Comparison of ENCODE assay signal across 16 cellular contexts in the genomic region with DNA sequence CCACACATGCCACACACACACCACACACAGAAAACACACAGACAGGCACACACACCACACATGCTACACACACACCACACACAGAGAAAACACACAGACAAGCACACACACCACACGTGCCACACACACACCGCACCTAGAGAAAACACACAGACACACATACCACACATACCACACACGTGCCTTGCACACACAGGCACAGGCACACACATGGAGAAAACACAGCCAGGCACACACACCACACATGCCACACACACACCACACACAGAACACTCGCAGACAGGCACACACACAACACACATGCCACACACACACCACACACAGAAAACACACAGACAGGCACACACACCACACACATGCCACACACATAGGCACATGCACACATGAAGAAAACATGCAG.
A peak's percentile ranks its signal among the peaks of the same experiment; 100 is the strongest.
DNase-seq lines count a peak whose midpoint lies in the region; ATAC-seq, FAIRE-seq and TF ChIP-seq lines count a peak whose summit lies in the region.
"Had no signal": no experiment of that assay in that cellular context is flagged by ENCODE, and none has a peak within 500 bp of the region (broad histone marks: within the 10 kb centered on the region; RNA-seq: fewer than 3 reads in every experiment).

No MANE protein-coding gene starts in this region.

- H3K36me3 ChIP-seq in IMR-90 (ENCODE audit: control insufficient read depth, insufficient read depth, low read length): no peaks in the 10 kb centered on the region
- peaks cover 0 to 4% of the 10 kb centered on the region in 2 donors for H3K36me3 ChIP-seq in neuronal stem cell (replicated peaks in 1 of 2; ENCODE audit: control insufficient read depth in 2 of 2, insufficient read depth in 2 of 2, low read length in 2 of 2)
- H3K36me3 ChIP-seq: BLaER1, HAP-1 had no signal

- no peaks in the 10 kb centered on the region for H3K9me1 ChIP-seq in IMR-90 (ENCODE audit: insufficient read depth, low read length)

- H2BK20ac ChIP-seq in IMR-90 (ENCODE audit: low read depth, low read length): no peak overlapping the region

- BruUV-seq in IMR-90 (replicated peaks; lab: Mats Ljungman, UMichigan): no TSS peak

- H3K4ac ChIP-seq in IMR-90 (ENCODE audit: low read depth, low read length): no peak overlapping the region
- no peak overlapping the region for H3K4ac ChIP-seq in neuronal stem cell (ENCODE audit: low read length)

- POLR2A ChIA-PET in IMR-90 (lab: Charles Lee; ENCODE audit: unreplicated experiment): no interaction called here
- POLR2A ChIA-PET in activated CD4-positive, alpha-beta T cell treated with anti-CD3 and anti-CD28 coated beads, Interleukin-2, amount 10 ng/mL, durations not matched to agents 7 days and 5 days (lab: Charles Lee): no interaction called here

- H3K27ac ChIP-seq in IMR-90 (ENCODE audit: insufficient read depth, low read length) (no peak overlapping the region), neuronal stem cell (replicated peaks; ENCODE audit: low read length) (no peak overlapping the region)
- H3K27ac ChIP-seq: BLaER1 had no signal

- no peak overlapping the region for H3K56ac ChIP-seq in IMR-90 (ENCODE audit: extremely low read depth, insufficient read depth, low read length)

- no peak overlapping the region for H2BK15ac ChIP-seq in IMR-90 (ENCODE audit: low read depth, low read length)
- no peak overlapping the region for H2BK15ac ChIP-seq in neuronal stem cell (ENCODE audit: low read length)

- H2BK12ac ChIP-seq in neuronal stem cell (ENCODE audit: low read length): peak overlapping the region; percentile 68

- TF ChIP-seq RAD21 in IMR-90 (IDR thresholded peaks at IDR 0.05; ENCODE audit: low read length): no peak

- CTCF ChIA-PET in IMR-90 (lab: Yijun Ruan, JAX): no interaction called here
- CTCF ChIA-PET in activated CD4-positive, alpha-beta T cell treated with anti-CD3 and anti-CD28 coated beads, Interleukin-2, amount 10 ng/mL, durations not matched to agents 7 days and 5 days (lab: Charles Lee): no interaction called here

- no peaks in the 10 kb centered on the region for H3K9me3 Mint-ChIP-seq in activated CD4-positive, alpha-beta T cell treated with anti-CD3 and anti-CD28 coated beads, Interleukin-2, amount 10 ng/mL, durations not matched to agents 7 days and 5 days
- H3K9me3 Mint-ChIP-seq: CD4-positive, alpha-beta memory T cell had no signal

- H2AK9ac ChIP-seq in IMR-90 (replicated peaks; ENCODE audit: low read depth, low read length, poor library complexity): no peak overlapping the region

- H4K8ac ChIP-seq in IMR-90 (ENCODE audit: low read depth in 2 of 2, low read length in 2 of 2): no peak overlapping the region
- H4K8ac ChIP-seq in neuronal stem cell (ENCODE audit: low read depth, low read length): no peak overlapping the region

- H2BK120ac ChIP-seq in IMR-90 (ENCODE audit: low read depth, low read length): no peak overlapping the region
- no peak overlapping the region for H2BK120ac ChIP-seq in neuronal stem cell (ENCODE audit: low read depth, low read length)

- H3K4me3 Mint-ChIP-seq in activated CD4-positive, alpha-beta T cell treated with anti-CD3 and anti-CD28 coated beads, Interleukin-2, amount 10 ng/mL, durations not matched to agents 7 days and 5 days: no peak overlapping the region
- H3K4me3 Mint-ChIP-seq: CD14-positive monocyte; CD4-positive, alpha-beta memory T cell had no signal

- H3K4me1 ChIP-seq in IMR-90 (ENCODE audit: control insufficient read depth, insufficient read depth, low read length) (no peaks in the 10 kb centered on the region), neuronal stem cell (ENCODE audit: control insufficient read depth in 2 of 2, insufficient read depth in 1 of 2, low read depth in 1 of 2, low read length in 2 of 2) (no peaks in the 10 kb centered on the region)
- H3K4me1 ChIP-seq: BLaER1, HAP-1 had no signal

- no peak for TF ChIP-seq POLR2A in IMR-90 (IDR thresholded peaks at IDR 0.05; ENCODE audit: low read depth, low read length)

- H3K4me3 ChIP-seq in IMR-90 (ENCODE audit: insufficient read depth, low read depth, low read length) (no peak overlapping the region), neuronal stem cell (ENCODE audit: low read length in 2 of 2) (peak overlapping the region in 1 of 2 donors; percentile 74)
- H3K4me3 ChIP-seq: BLaER1, HAP-1 had no signal

- no peaks in the 10 kb centered on the region for H4K20me1 ChIP-seq in IMR-90 (ENCODE audit: insufficient read depth, low read length)
- H4K20me1 ChIP-seq: BLaER1 had no signal

- no peak overlapping the region for H3K23ac ChIP-seq in IMR-90 (ENCODE audit: low read depth, low read length)
- peak overlapping the region; percentile 95 for H3K23ac ChIP-seq in neuronal stem cell (ENCODE audit: low read depth, low read length, poor library complexity)

- peak; percentile 77 for FAIRE-seq in D721Med (lab: Jason Lieb, UNC)
- FAIRE-seq: A204.1 had no signal

- TF ChIP-seq CTCF in D721Med (IDR thresholded peaks at IDR 0.05; ENCODE audit: insufficient read depth, missing control alignments) (no peak), IMR-90 (conservative IDR thresholded peaks at IDR 0.05; ENCODE audit: low read depth, low read length) (no peak)

- WGBS in IMR-90 (ENCODE audit: extremely low coverage in 2 of 2, insufficient read length in 1 of 2), 2 experiments: 57% methylated on average over 1 of the region's 4 CpGs; no CpG with 5 or more reads in 1 of the 2 experiments
- WGBS in neuronal stem cell (ENCODE audit: extremely low coverage in 2 of 2, insufficient read length in 2 of 2, insufficient replicate concordance in 1 of 2), 2 donors: no CpG with 5 or more reads among the region's 4 CpGs

- H3K9me3 ChIP-seq in IMR-90 (ENCODE audit: control insufficient read depth, insufficient read depth, low read length) (peaks cover 55% of the 10 kb centered on the region), neuronal stem cell (replicated peaks in 1 of 2; ENCODE audit: control insufficient read depth in 2 of 2, insufficient read depth in 1 of 2, low read depth in 1 of 2, low read length in 2 of 2) (peaks cover 0 to 14% of the 10 kb centered on the region in 2 donors)
- H3K9me3 ChIP-seq: HAP-1 had no signal

- no peak overlapping the region for H3K4me2 ChIP-seq in IMR-90 (ENCODE audit: low read depth, low read length)
- H3K4me2 ChIP-seq in neuronal stem cell (ENCODE audit: insufficient read depth, low read length, poor library complexity, severe bottlenecking): no peak overlapping the region
- H3K4me2 ChIP-seq: BLaER1 had no signal

- H4K91ac ChIP-seq in IMR-90 (ENCODE audit: insufficient read depth, low read depth, low read length) (no peak overlapping the region), neuronal stem cell (ENCODE audit: low read depth, low read length, poor library complexity) (no peak overlapping the region)

- no peak overlapping the region for H3K18ac ChIP-seq in IMR-90 (ENCODE audit: low read depth, low read length)
- H3K18ac ChIP-seq in neuronal stem cell (ENCODE audit: low read length): no peak overlapping the region

- no peak overlapping the region for H2AK5ac ChIP-seq in IMR-90 (ENCODE audit: low read depth, low read length)
- H2AK5ac ChIP-seq in neuronal stem cell (ENCODE audit: low read depth, low read length): no peak overlapping the region

- no peak overlapping the region for H3K27ac Mint-ChIP-seq in activated CD4-positive, alpha-beta T cell treated with anti-CD3 and anti-CD28 coated beads, Interleukin-2, amount 10 ng/mL, durations not matched to agents 7 days and 5 days
- H3K27ac Mint-ChIP-seq: CD14-positive monocyte; CD4-positive, alpha-beta memory T cell had no signal

- H3K14ac ChIP-seq in IMR-90 (replicated peaks; ENCODE audit: low read depth, low read length) (no peak overlapping the region), neuronal stem cell (ENCODE audit: low read length) (no peak overlapping the region)

- no peaks in the 10 kb centered on the region for H3K79me1 ChIP-seq in IMR-90 (ENCODE audit: low read depth in 1 of 2, low read length in 2 of 2)
- peaks cover 6% of the 10 kb centered on the region for H3K79me1 ChIP-seq in neuronal stem cell (ENCODE audit: low read depth, low read length)

- in situ Hi-C loops in IMR-90 (cut with MboI; ENCODE audit: low sequenced_read_pairs): no loop called here

- no peak for ATAC-seq in IMR-90 (ENCODE audit: low read depth)

- DNase-seq in D721Med (ENCODE audit: insufficient read length, low spot score) (no peak), IMR-90 (no peak), ecto neural progenitor cell (ENCODE audit: low spot score) (peak; percentile 21), neuronal stem cell (ENCODE audit: low spot score) (no peak), NCI-H146 treated with DMSO at 0.1 percent for 48 hours (lab: John Stamatoyannopoulos, UW; ENCODE audit: unreplicated experiment) (no peak), NCI-H2171 (lab: John Stamatoyannopoulos, UW) (no peak)
- DNase-seq in activated CD4-positive, alpha-beta T cell treated with anti-CD3 and anti-CD28 coated beads, Interleukin-2, amount 10 ng/mL, durations not matched to agents 7 days and 5 days: no peak
- DNase-seq in stimulated activated CD4-positive, alpha-beta T cell treated with anti-CD3 and anti-CD28 coated beads, Interleukin-4, amount 100 ng/mL, for 24 hours: no peak
- DNase-seq: CD4-positive, alpha-beta memory T cell; DMS79 treated with DMSO at 0.1 percent for 48 hours; GF-D8; GOT3 had no signal

- H2BK5ac ChIP-seq in IMR-90 (ENCODE audit: low read depth, low read length, poor library complexity, severe bottlenecking): peak overlapping the region; percentile 45
- no peak overlapping the region for H2BK5ac ChIP-seq in neuronal stem cell (ENCODE audit: low read length)

- no peaks in the 10 kb centered on the region for H3K36me3 Mint-ChIP-seq in activated CD4-positive, alpha-beta T cell treated with anti-CD3 and anti-CD28 coated beads, Interleukin-2, amount 10 ng/mL, durations not matched to agents 7 days and 5 days (ENCODE audit: low read depth)
- H3K36me3 Mint-ChIP-seq: CD14-positive monocyte; CD4-positive, alpha-beta memory T cell had no signal

- H2AFZ ChIP-seq in IMR-90 (replicated peaks; ENCODE audit: low read length, poor library complexity): no peak overlapping the region
- H2AFZ ChIP-seq in neuronal stem cell (ENCODE audit: low read length): no peak overlapping the region

- dilution Hi-C loops in IMR-90 (cut with HindIII; ENCODE audit: low sequenced_read_pairs, unreplicated experiment): no loop called here

- no peak overlapping the region for H4K5ac ChIP-seq in IMR-90 (ENCODE audit: low read depth, low read length)

- H3K27me3 ChIP-seq in IMR-90 (ENCODE audit: control insufficient read depth, insufficient read depth, low read length) (no peaks in the 10 kb centered on the region), neuronal stem cell (ENCODE audit: control insufficient read depth in 3 of 3, insufficient read depth in 3 of 3, low read depth in 1 of 3, low read length in 3 of 3) (peaks cover 0 to 2% (median 0%) of the 10 kb centered on the region in 3 experiments)
- H3K27me3 ChIP-seq: BLaER1 had no signal

- no peaks in the 10 kb centered on the region for H3K4me1 Mint-ChIP-seq in activated CD4-positive, alpha-beta T cell treated with anti-CD3 and anti-CD28 coated beads, Interleukin-2, amount 10 ng/mL, durations not matched to agents 7 days and 5 days
- H3K4me1 Mint-ChIP-seq: CD14-positive monocyte; CD4-positive, alpha-beta memory T cell had no signal

- H3K27me3 Mint-ChIP-seq in activated CD4-positive, alpha-beta T cell treated with anti-CD3 and anti-CD28 coated beads, Interleukin-2, amount 10 ng/mL, durations not matched to agents 7 days and 5 days: no peaks in the 10 kb centered on the region

- intact Hi-C loops in IMR-90 (cut with micrococcal nuclease): no loop called here

- H3K9ac ChIP-seq in IMR-90 (ENCODE audit: low read depth, low read length) (no peak overlapping the region), neuronal stem cell (ENCODE audit: low read depth, low read length, poor library complexity) (peak overlapping the region; percentile 64)
- H3K9ac ChIP-seq: BLaER1 had no signal
